1 cellular context compared by ENCODE assay signal in genomic region chr4:182929296-182929695, GRCh38.
TF ChIP-seq lines count a peak whose summit lies in the region.

No MANE protein-coding gene starts in this region.

TF ChIP-seq in IMR-90, 13 proteins besides CTCF, POLR2A, EP300 and RAD21:
- peak; percentile 38; the same call in 1 of the 2 replicates for TF ChIP-seq MAFK (IDR thresholded peaks at IDR 0.05; ENCODE audit: low read depth, low read length)
- peak; percentile 77 for TF ChIP-seq BHLHE40 (IDR thresholded peaks at IDR 0.05; ENCODE audit: low read depth, low read length)
- TF ChIP-seq RCOR1 (IDR thresholded peaks at IDR 0.05; ENCODE audit: insufficient replicate concordance, low read length): peak; percentile 64
- TF ChIP-seq ELK1 (IDR thresholded peaks at IDR 0.05; ENCODE audit: borderline replicate concordance, low read depth, low read length): no peak
- TF ChIP-seq CEBPB (IDR thresholded peaks at IDR 0.05; ENCODE audit: low read depth, low read length): peak; percentile 54; the same call in 1 of the 2 replicates
- TF ChIP-seq SMC3 (IDR thresholded peaks at IDR 0.05; ENCODE audit: low read depth, low read length): no peak
- TF ChIP-seq FOS (IDR thresholded peaks at IDR 0.05; ENCODE audit: low read depth, low read length): peak; percentile 83
